Comparison of ENCODE assay signal across 8 cellular contexts in the genomic region with DNA sequence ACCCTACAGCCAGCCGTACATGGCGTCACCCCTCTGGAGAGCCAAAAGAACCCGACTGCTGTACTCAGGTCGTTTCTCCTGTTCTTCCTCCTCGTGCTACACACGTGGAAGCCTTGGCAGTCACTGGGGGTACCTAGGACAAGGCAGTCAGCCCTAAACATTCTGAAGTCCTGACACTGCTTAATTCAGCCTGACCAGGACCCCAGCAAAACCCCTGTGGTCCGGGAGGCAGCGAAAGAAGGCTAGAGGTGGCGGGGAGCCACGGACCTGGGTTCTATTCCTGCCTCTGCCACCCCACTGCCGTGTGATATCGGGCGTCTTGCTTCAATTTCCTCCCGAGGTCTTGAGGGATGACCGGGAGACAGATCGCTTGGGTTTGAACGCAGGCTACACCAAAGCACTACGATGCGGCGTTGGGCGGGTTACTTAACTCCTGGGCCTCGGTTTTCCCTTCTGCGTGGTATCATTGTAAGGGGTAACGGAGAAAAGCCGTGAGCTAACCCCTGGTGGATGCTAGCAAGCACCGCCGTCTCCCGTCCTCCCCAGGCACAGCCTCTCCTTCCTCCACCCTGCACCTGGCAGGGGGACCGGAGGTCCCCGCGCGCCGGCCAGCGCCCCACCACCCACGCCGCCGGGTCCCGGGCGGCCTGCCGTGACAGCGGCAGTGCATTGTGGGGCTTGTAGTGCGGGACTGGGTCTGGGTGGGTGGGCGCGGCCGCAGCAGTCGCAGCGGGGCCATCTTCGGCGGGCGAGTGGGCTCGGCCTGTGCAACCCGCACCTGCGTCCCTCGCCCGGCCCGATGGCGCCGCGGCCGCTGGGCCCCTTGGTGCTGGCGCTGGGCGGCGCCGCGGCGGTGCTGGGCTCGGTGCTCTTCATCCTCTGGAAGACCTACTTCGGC. TPM values are rescaled to one million over a fixed set of nuclear protein-coding genes. Genes with fewer than 3 reads are reported as not detected.
DNase-seq lines count a peak whose midpoint lies in the region; ATAC-seq and TF ChIP-seq lines count a peak whose summit lies in the region.

Gene ARL10, plus strand, starts transcription at position 723 of the 898 bp plus-strand sequence. Its CDS starts 77 bp downstream, at position 800.

- peaks cover 15% of the 10 kb centered on the region for H3K79me2 ChIP-seq in neural progenitor cell (ENCODE audit: low read depth)

- H3K4me3 ChIP-seq in neural progenitor cell, result peak within 1 kb of the TSS; percentile 76

- ATAC-seq in GM21367 (IDR thresholded peaks at IDR 0.05; ENCODE audit: unreplicated experiment) (peak; percentile 31), foreskin keratinocyte (peak; percentile 7), HG02938 (IDR thresholded peaks at IDR 0.05; ENCODE audit: unreplicated experiment) (no peak)

- peak within 1 kb of the TSS; percentile 92 for H2AFZ ChIP-seq in neural progenitor cell (replicated peaks)

- H3K27ac ChIP-seq in foreskin keratinocyte (no peak within 1 kb of the TSS), neural progenitor cell (no peak within 1 kb of the TSS)

- peak within 1 kb of the TSS; percentile 89 for H3K4me3 Mint-ChIP-seq in neural progenitor cell

- peak within 1 kb of the TSS; percentile 78 for H3K4me2 ChIP-seq in neural progenitor cell

- DNase-seq in AG20443 (ENCODE audit: low spot score), result peak; percentile 60
- peak; percentile 31 for DNase-seq in NCI-H345 treated with DMSO at 0.1 percent for 48 hours (lab: John Stamatoyannopoulos, UW; ENCODE audit: unreplicated experiment)
- peak; percentile 34 for DNase-seq in activated effector memory CD4-positive, alpha-beta T cell treated with Interleukin-2 at 50 U/mL for 16 hours
- DNase-seq in foreskin keratinocyte, result no peak
- peak; percentile 68 for DNase-seq in neural progenitor cell (ENCODE audit: low spot score)
- DNase-seq in superior temporal gyrus (ENCODE audit: extremely low spot score), result peak; percentile 48

- H3K4me1 ChIP-seq in foreskin keratinocyte, result peaks cover 4% of the 10 kb centered on the region
- no peaks in the 10 kb centered on the region for H3K4me1 ChIP-seq in neural progenitor cell

- no peak within 1 kb of the TSS for H3K27ac Mint-ChIP-seq in neural progenitor cell

- H3K4me1 Mint-ChIP-seq in neural progenitor cell, result peaks cover 6% of the 10 kb centered on the region

- H3K9me3 ChIP-seq in neural progenitor cell (ENCODE audit: low read depth), result no peaks in the 10 kb centered on the region

- peak within 1 kb of the TSS; percentile 19 for H3K9ac ChIP-seq in neural progenitor cell

- TF ChIP-seq CTCF in foreskin keratinocyte (conservative IDR thresholded peaks at IDR 0.05) (no peak), neural progenitor cell (IDR thresholded peaks at IDR 0.05) (no peak)

- peaks cover 18% of the 10 kb centered on the region for H3K36me3 Mint-ChIP-seq in neural progenitor cell

- H4K20me1 ChIP-seq in neural progenitor cell (ENCODE audit: low read depth), result peaks cover 20% of the 10 kb centered on the region

- peaks cover 12% of the 10 kb centered on the region for H3K27me3 Mint-ChIP-seq in neural progenitor cell (ENCODE audit: insufficient read depth, low read depth)

- no peaks in the 10 kb centered on the region for H3K27me3 ChIP-seq in foreskin keratinocyte
- peaks cover 60% of the 10 kb centered on the region for H3K27me3 ChIP-seq in neural progenitor cell

- no peaks in the 10 kb centered on the region for H3F3A ChIP-seq in neural progenitor cell (ENCODE audit: low read depth)

- H3K9me3 Mint-ChIP-seq in neural progenitor cell, result no peaks in the 10 kb centered on the region

- no peaks in the 10 kb centered on the region for H3K36me3 ChIP-seq in neural progenitor cell

RNA-seq across cellular contexts. Expression of gene ARL10, which starts in this region (rescaled TPM):
- total RNA-seq in foreskin keratinocyte, result 4.2 and 5.2 TPM in 2 replicates
- polyA plus RNA-seq in foreskin keratinocyte, result 1.4 and 1.5 TPM in 2 replicates
- 9.1 and 16.6 TPM in 2 replicates for total RNA-seq in neural progenitor cell (ENCODE audit: low replicate concordance)

Comparison
In these comparisons a context has a peak if more than half of its experiments do, and no peak if none do; other contexts are left out.
1. DNase-seq: peak in AG20443 (single experiment), NCI-H345 treated with DMSO at 0.1 percent for 48 hours (single experiment), activated effector memory CD4-positive, alpha-beta T cell treated with Interleukin-2 at 50 U/mL for 16 hours (single experiment), neural progenitor cell (single experiment) and superior temporal gyrus (single experiment); none in foreskin keratinocyte (0 of 2).